24 cellular contexts compared by ENCODE assay signal in genomic region chr5:179303801-179304200, GRCh38. TPM values are rescaled to one million over a fixed set of nuclear protein-coding genes. Genes with fewer than 3 reads are reported as not detected.
DNase-seq lines count a peak whose midpoint lies in the region; ATAC-seq, FAIRE-seq and TF ChIP-seq lines count a peak whose summit lies in the region.
"Had no signal": no experiment of that assay in that cellular context is flagged by ENCODE, and none has a peak within 500 bp of the region (broad histone marks: within the 10 kb centered on the region; RNA-seq: fewer than 3 reads in every experiment).

No MANE protein-coding gene starts in this region.

- peak; percentile 8 for DNase-seq in Right ventricle myocardium superior
- DNase-seq in left cardiac atrium: no peak
- no peak for DNase-seq in H1 (ENCODE audit: low read depth in 1 of 2, low spot score in 2 of 2)
- DNase-seq in psoas muscle: peak; percentile 2 to 15
- peak; percentile 22 for DNase-seq in upper lobe of right lung
- no peak for DNase-seq in NCI-H524 treated with DMSO at 0.1 percent for 48 hours (lab: John Stamatoyannopoulos, UW)
- DNase-seq: 8988T; activated CD4-positive, alpha-beta T cell treated with anti-CD3 and anti-CD28 coated beads for 48 hours; activated naive CD4-positive, alpha-beta T cell treated with Interleukin-2 at 50 U/mL for 16 hours; activated T-cell treated with anti-CD3 and anti-CD28 coated beads, Interleukin-2, amount 50 U/mL, for 48 hours; caudate nucleus; dermis blood vessel endothelial cell; GF-D8; NCI-H1092 treated with DMSO at 0.1 percent for 48 hours; NCI-H187 treated with DMSO at 0.1 percent for 48 hours; nucleus accumbens; transverse colon had no signal

- H3K9me3 ChIP-seq in H1 (ENCODE audit: insufficient read depth in 2 of 2, low read depth in 1 of 2, low read length in 1 of 2): no peaks in the 10 kb centered on the region
- peaks cover 10% of the 10 kb centered on the region for H3K9me3 ChIP-seq in psoas muscle
- H3K9me3 ChIP-seq in upper lobe of right lung: no peaks in the 10 kb centered on the region

- no peak overlapping the region for H3K18ac ChIP-seq in H1 (ENCODE audit: extremely low read depth, low read length)

- no peak overlapping the region for H3K4ac ChIP-seq in H1 (replicated peaks; ENCODE audit: insufficient read length, low read depth, low read length)

- H3K79me1 ChIP-seq in H1 (ENCODE audit: low read depth, low read length): no peaks in the 10 kb centered on the region

- WGBS in H1 (ENCODE audit: extremely low coverage in 1 of 2, insufficient coverage in 1 of 2, insufficient read length in 1 of 2, insufficient replicate concordance in 2 of 2, low coverage in 1 of 2, low lambda C conversion rate in 2 of 2, missing lambda C conversion rate in 1 of 2), 2 experiments: 96% methylated on average over 8 of the region's 8 CpGs; no CpG with 5 or more reads in 1 of the 2 experiments
- 89 to 92% (median 92%) methylated on average over 8 of the region's 8 CpGs for WGBS in psoas muscle, 3 donors

- no peak for ATAC-seq in Right ventricle myocardium superior (ENCODE audit: poor library complexity)
- ATAC-seq in left cardiac atrium: no peak
- no peak for ATAC-seq in psoas muscle
- no peak for ATAC-seq in upper lobe of right lung
- ATAC-seq in GM21515 (IDR thresholded peaks at IDR 0.05; ENCODE audit: unreplicated experiment): no peak
- no peak for ATAC-seq in GM18907 (IDR thresholded peaks at IDR 0.05; ENCODE audit: unreplicated experiment)
- ATAC-seq: HCT116 had no signal

- H4K5ac ChIP-seq in H1 (ENCODE audit: insufficient read length, low read depth, low read length): no peak overlapping the region

- H3K9ac ChIP-seq in H1 (replicated peaks in 1 of 4; ENCODE audit: extremely low read depth in 1 of 4, low read depth in 3 of 4, low read length in 3 of 4): no peak overlapping the region

- H3K27ac ChIP-seq in H1 (ENCODE audit: low read depth, low read length) (no peak overlapping the region), psoas muscle (no peak overlapping the region), upper lobe of right lung (peak overlapping the region; percentile 55)
- H3K27ac ChIP-seq: HL-60, VCaP had no signal

- no peak overlapping the region for H3K4me2 ChIP-seq in H1 (ENCODE audit: insufficient read depth in 1 of 2, low read depth in 2 of 2, low read length in 2 of 2)

- no peak overlapping the region for H2BK5ac ChIP-seq in H1 (ENCODE audit: low read depth, low read length)

- intact Hi-C loops in Right ventricle myocardium superior (cut with DNase I): no loop called here
- intact Hi-C loops in left cardiac atrium (cut with DNase I): no loop called here
- intact Hi-C loops in psoas muscle (cut with DNase I): no loop called here
- intact Hi-C loops in upper lobe of right lung (cut with DNase I): no loop called here

- H2AK5ac ChIP-seq in H1 (ENCODE audit: low read depth, low read length): no peak overlapping the region

- no peak overlapping the region for H3K14ac ChIP-seq in H1 (ENCODE audit: insufficient read length)

- CTCF ChIA-PET in H1 (lab: Charles Lee; ENCODE audit: partially characterized antibody): interaction anchor here (0.8 to 1.3 kb wide), 3 partner anchors 21 to 170 kb away, joined by 3 to 4 read pairs (median 4); no protein-coding TSS in a partner anchor

- no peaks in the 10 kb centered on the region for H3K36me3 ChIP-seq in H1 (ENCODE audit: control insufficient read depth in 2 of 4, insufficient read depth in 4 of 4, low read length in 3 of 4)
- no peaks in the 10 kb centered on the region for H3K36me3 ChIP-seq in psoas muscle (ENCODE audit: insufficient read depth in 1 of 2, low read depth in 1 of 2)
- H3K36me3 ChIP-seq in upper lobe of right lung: no peaks in the 10 kb centered on the region
- H3K36me3 ChIP-seq: transverse colon had no signal

- H2AFZ ChIP-seq in H1 (ENCODE audit: low read length): no peak overlapping the region

- H3K79me2 ChIP-seq in H1 (ENCODE audit: control insufficient read depth in 1 of 2, insufficient read depth in 2 of 2, low read length in 2 of 2): no peaks in the 10 kb centered on the region

- POLR2A ChIA-PET in H1 (lab: Charles Lee; ENCODE audit: partially characterized antibody): interaction anchor here (0.5 to 1.1 kb wide), 2 partner anchors 16 to 18 kb away, joined by 3 read pairs; no protein-coding TSS in a partner anchor

- no peaks in the 10 kb centered on the region for H4K20me1 ChIP-seq in H1 (replicated peaks in 1 of 2; ENCODE audit: control insufficient read depth in 1 of 2, insufficient read depth in 2 of 2, low read length in 2 of 2)

- no peaks in the 10 kb centered on the region for H3K23me2 ChIP-seq in H1 (ENCODE audit: low read depth, low read length)

- H3K27me3 ChIP-seq in H1 (replicated peaks in 1 of 4; ENCODE audit: control insufficient read depth in 3 of 4, extremely low read depth in 1 of 4, insufficient read depth in 3 of 4, low read length in 3 of 4) (no peaks in the 10 kb centered on the region), psoas muscle (ENCODE audit: insufficient read depth in 3 of 3, low read length in 2 of 3) (no peaks in the 10 kb centered on the region), upper lobe of right lung (no peaks in the 10 kb centered on the region)
- H3K27me3 ChIP-seq: transverse colon had no signal

- TF ChIP-seq CTCF in H1 (IDR thresholded peaks at IDR 0.05; ENCODE audit: control extremely low read depth in 1 of 3, insufficient read depth in 1 of 3, low read depth in 1 of 3, low read length in 3 of 3) (no peak), psoas muscle (IDR thresholded peaks at IDR 0.05) (no peak), upper lobe of right lung (IDR thresholded peaks at IDR 0.05) (no peak)

- no peak overlapping the region for H3K23ac ChIP-seq in H1 (ENCODE audit: insufficient read length)

- FAIRE-seq in H1 (lab: Jason Lieb, UNC): no peak
- FAIRE-seq: keratinocyte had no signal

- H2BK120ac ChIP-seq in H1 (replicated peaks; ENCODE audit: low read depth, low read length): no peak overlapping the region

- H4K8ac ChIP-seq in H1 (ENCODE audit: extremely low read depth, insufficient read depth, low read length): peak overlapping the region; percentile 41; the same call in 1 of the 2 replicates

- H3K56ac ChIP-seq in H1 (replicated peaks; ENCODE audit: insufficient read length, low read depth, low read length): no peak overlapping the region

- TF ChIP-seq POLR2A in H1 (IDR thresholded peaks at IDR 0.05; ENCODE audit: control extremely low read depth in 1 of 2, low read depth in 2 of 2, low read length in 2 of 2): no peak

- H2BK12ac ChIP-seq in H1 (ENCODE audit: low read depth, low read length): no peak overlapping the region

- no peak overlapping the region for H3K4me3 ChIP-seq in H1 (ENCODE audit: extremely low read depth in 1 of 4, insufficient read depth in 2 of 4, low read depth in 3 of 4, low read length in 4 of 4)
- H3K4me3 ChIP-seq in psoas muscle: no peak overlapping the region
- H3K4me3 ChIP-seq in upper lobe of right lung: no peak overlapping the region
- H3K4me3 ChIP-seq: transverse colon had no signal

- H3K4me1 ChIP-seq in H1 (replicated peaks in 1 of 4; ENCODE audit: control insufficient read depth in 3 of 4, insufficient read depth in 4 of 4, low read length in 3 of 4) (no peaks in the 10 kb centered on the region; a peak in 1 of 7 replicates), psoas muscle (no peaks in the 10 kb centered on the region), upper lobe of right lung (no peaks in the 10 kb centered on the region)
- H3K4me1 ChIP-seq: transverse colon had no signal

- no peak overlapping the region for H2BK15ac ChIP-seq in H1 (ENCODE audit: low read length)

- H2BK20ac ChIP-seq in H1 (ENCODE audit: low read length): no peak overlapping the region

- TF ChIP-seq EP300 in H1 (IDR thresholded peaks at IDR 0.05; ENCODE audit: borderline replicate concordance in 1 of 2, low read depth in 2 of 2, low read length in 2 of 2): no peak

- no peak overlapping the region for H4K91ac ChIP-seq in H1 (replicated peaks; ENCODE audit: insufficient read length, low read length)

- no peak for TF ChIP-seq RAD21 in H1 (IDR thresholded peaks at IDR 0.05 in 1 of 2, conservative IDR thresholded peaks at IDR 0.05 in 1 of 2; ENCODE audit: low read depth in 2 of 2, low read length in 2 of 2)

TF ChIP-seq in H1, 55 proteins besides CTCF, POLR2A, EP300 and RAD21:
- TF ChIP-seq KDM5A (IDR thresholded peaks at IDR 0.05; ENCODE audit: low read length) (no peak), SIX5 (IDR thresholded peaks at IDR 0.05; ENCODE audit: low read depth, low read length) (no peak), HDAC6 (IDR thresholded peaks at IDR 0.05; ENCODE audit: low read depth, low read length) (no peak), TCF12 (IDR thresholded peaks at IDR 0.05; ENCODE audit: low read depth, low read length) (no peak), MAFK (IDR thresholded peaks at IDR 0.05; ENCODE audit: low read depth, low read length) (no peak), TAF1 (IDR thresholded peaks at IDR 0.05; ENCODE audit: low read depth, low read length) (no peak)

RNA-seq across cellular contexts. Expression of gene ADAMTS2, which starts 41.5 kb away (rescaled TPM):
- total RNA-seq in Right ventricle myocardium superior (3.6 TPM), left cardiac atrium (10 to 100 TPM; 15.0 to 22.7 TPM), psoas muscle (1 to 10 TPM; 1.9 to 3.7 (median 2.5) TPM), upper lobe of right lung (16.4 TPM)
- total RNA-seq in H1 (2021; fragmentation: NEBNext Ultra II Directional; extraction: Animal tissue kit (Norgen Biotek cat#: 25700)): 5.2 and 7.3 TPM in 2 replicates
- polyA plus RNA-seq in H1 (2011; rRNA removed) (6.6 and 9.6 TPM in 2 replicates), psoas muscle (1 to 10 TPM in 1 of 3 donors, under 1 TPM in 2; 0.83 to 2.0 (median 0.97) TPM)
- polyA plus RNA-seq in H1 (2011; cell fraction: cytosol; rRNA removed): 7.9 TPM
- polyA plus RNA-seq in H1 (2011; cell fraction: nucleus; rRNA removed): 14.4 TPM
- 2.3 to 4.9 TPM (median 4.4 TPM) in 4 replicates for polyA plus RNA-seq in H1 (2012, experiment 1 of 2)
- 2.0 TPM for polyA plus RNA-seq in H1 (2012, experiment 2 of 2)
- polyA plus RNA-seq in H1 (2013, experiment 1 of 2): 3.2 TPM
- 3.3 TPM for polyA plus RNA-seq in H1 (2013, experiment 2 of 2)
- polyA minus RNA-seq in H1 (2011; rRNA and poly(A)+ RNA removed): 3.6 and 6.4 TPM in 2 replicates
- 3.4 TPM for polyA minus RNA-seq in H1 (2011; cell fraction: cytosol; rRNA and poly(A)+ RNA removed)
- 7.3 TPM for polyA minus RNA-seq in H1 (2011; cell fraction: nucleus; rRNA and poly(A)+ RNA removed)
- total RNA-seq: T-helper 2 cell treated with Interferon-gamma antibody and Interleukin-4, amounts not matched to agents 100 ng/mL and 5 ng/mL, for 36 hours had no signal
- polyA plus RNA-seq: keratinocyte had no signal

Comparison
In these comparisons a context has a peak if more than half of its experiments do, and no peak if none do; other contexts are left out.
1. DNase-seq: peak in Right ventricle myocardium superior (single experiment), psoas muscle (2 of 2) and upper lobe of right lung (single experiment); none in left cardiac atrium (single experiment), H1 (0 of 2) and NCI-H524 treated with DMSO at 0.1 percent for 48 hours (single experiment).